In the genomic region with DNA sequence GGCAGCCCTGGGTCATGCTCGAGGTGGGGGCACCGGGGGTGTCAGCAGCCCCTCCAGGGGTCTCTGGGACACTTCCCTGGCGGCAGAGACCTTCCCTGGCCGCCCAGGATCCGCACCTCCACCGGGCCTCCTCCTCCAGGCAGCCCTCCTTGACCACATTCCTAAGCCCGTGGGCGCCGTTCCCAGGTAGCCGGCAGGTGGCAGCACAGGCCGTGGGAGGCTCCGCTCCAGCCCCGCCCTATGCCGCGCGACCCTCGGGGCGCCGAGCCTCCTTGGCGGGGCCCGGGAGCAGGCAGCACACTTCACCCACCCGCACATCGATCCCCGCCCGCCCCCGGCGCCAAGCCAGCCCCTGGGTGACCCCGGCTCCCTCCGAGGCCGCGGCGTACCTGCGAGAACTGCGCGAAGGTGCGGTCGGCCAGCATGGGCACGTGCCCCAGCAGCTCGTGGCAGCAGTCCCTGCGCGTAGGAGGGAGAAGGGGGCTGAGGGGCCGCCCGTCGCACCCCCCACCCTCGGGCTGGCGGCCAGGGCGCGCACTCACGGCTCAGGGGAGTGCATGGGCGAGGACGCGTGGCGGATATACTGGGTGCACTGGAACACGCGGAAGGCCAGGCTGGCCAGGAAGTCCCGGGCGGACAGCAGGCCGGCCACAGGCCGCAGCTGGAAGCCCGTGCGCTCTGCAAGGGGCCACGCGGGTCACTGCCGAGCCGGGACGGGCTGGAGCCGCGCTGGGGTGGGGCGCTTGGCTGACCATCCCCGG, we compare ENCODE assay signal across 9 cellular contexts. TPM values are rescaled to one million over a fixed set of nuclear protein-coding genes. Genes with fewer than 3 reads are reported as not detected.
DNase-seq lines count a peak whose midpoint lies in the region; ATAC-seq, FAIRE-seq and TF ChIP-seq lines count a peak whose summit lies in the region.
"Had no signal": no experiment of that assay in that cellular context is flagged by ENCODE, and none has a peak within 500 bp of the region (broad histone marks: within the 10 kb centered on the region; RNA-seq: fewer than 3 reads in every experiment).

No MANE protein-coding gene starts in this region.

- no peaks in the 10 kb centered on the region for H3K36me3 ChIP-seq in bronchial epithelial cell (ENCODE audit: control insufficient read depth, insufficient read depth, low read length)
- H3K36me3 ChIP-seq in upper lobe of right lung: no peaks in the 10 kb centered on the region

- TF ChIP-seq CTCF in GM12873 (IDR thresholded peaks at IDR 0.05; ENCODE audit: insufficient read depth, low read depth, low read length, missing control alignments): peak; percentile 61
- TF ChIP-seq CTCF in bronchial epithelial cell (IDR thresholded peaks at IDR 0.05; ENCODE audit: insufficient read depth, low read length, severe bottlenecking): peak; percentile 78
- TF ChIP-seq CTCF in mesothelial cell of epicardium (IDR thresholded peaks at IDR 0.05; ENCODE audit: unreplicated experiment): peak; percentile 66
- TF ChIP-seq CTCF in upper lobe of right lung (IDR thresholded peaks at IDR 0.05): peak; percentile 59

- no peaks in the 10 kb centered on the region for H3K9me3 ChIP-seq in upper lobe of right lung

- H3K27ac ChIP-seq in upper lobe of right lung: no peak overlapping the region

- H3K36me3 Mint-ChIP-seq in T-cell (no peaks in the 10 kb centered on the region), mesothelial cell of epicardium (no peaks in the 10 kb centered on the region)

- H3K4me1 Mint-ChIP-seq in T-cell (no peaks in the 10 kb centered on the region), mesothelial cell of epicardium (no peaks in the 10 kb centered on the region)

- peak; percentile 54 to 77 (median 58) for ATAC-seq in T-cell (replicated peaks in 1 of 4)
- ATAC-seq in upper lobe of right lung: peak; percentile 55

- H3K27me3 Mint-ChIP-seq in T-cell (peaks cover 0 to 4% of the 10 kb centered on the region in 2 donors), mesothelial cell of epicardium (ENCODE audit: low read depth) (peaks cover 2% of the 10 kb centered on the region)

- H3K27me3 ChIP-seq in bronchial epithelial cell (ENCODE audit: control insufficient read depth, insufficient read depth, low read length): no peaks in the 10 kb centered on the region
- H3K27me3 ChIP-seq in upper lobe of right lung: peaks cover 45% of the 10 kb centered on the region

- CTCF ChIA-PET in T-cell (lab: Charles Lee): no interaction called here

- peak in 23 of 34 experiments; percentile 6 to 45 (median 26) for DNase-seq in T-cell
- no peak for DNase-seq in bronchial epithelial cell (ENCODE audit: low read depth)
- DNase-seq in mesothelial cell of epicardium (ENCODE audit: low spot score in 2 of 2, unreplicated experiment in 2 of 2): peak in 1 of 2 experiments; percentile 67
- no peak for DNase-seq in upper lobe of right lung
- DNase-seq in AML-193 (lab: John Stamatoyannopoulos, UW): no peak
- no peak for DNase-seq in NCI-H187 treated with DMSO at 0.1 percent for 48 hours (lab: John Stamatoyannopoulos, UW)
- no peak for DNase-seq in GM19238 (ENCODE audit: insufficient read length, low spot score)

- H3K4me3 ChIP-seq in bronchial epithelial cell (ENCODE audit: low read depth, low read length) (peak overlapping the region; percentile 20), upper lobe of right lung (peak overlapping the region; percentile 11)

- FAIRE-seq in bronchial epithelial cell (lab: Jason Lieb, UNC): no peak

- H3K4me3 Mint-ChIP-seq in T-cell (no peak overlapping the region), mesothelial cell of epicardium (no peak overlapping the region)

- POLR2A ChIA-PET in T-cell (lab: Charles Lee): no interaction called here

- intact Hi-C loops in upper lobe of right lung (cut with DNase I): no loop called here

- no peak overlapping the region for H3K27ac Mint-ChIP-seq in T-cell
- H3K27ac Mint-ChIP-seq in mesothelial cell of epicardium: no peak overlapping the region

- H3K9me3 Mint-ChIP-seq in T-cell (no peaks in the 10 kb centered on the region), mesothelial cell of epicardium (no peaks in the 10 kb centered on the region)

- peaks cover 3% of the 10 kb centered on the region for H3K4me1 ChIP-seq in upper lobe of right lung

RNA-seq across cellular contexts. Expression of gene INS, which starts 5.3 kb away (rescaled TPM):
- total RNA-seq in T-cell (under 1 TPM in 2 of 5 donors, not detected in 3; 0.53 to 0.82 TPM), bronchial epithelial cell (not detected in 2 replicates), mesothelial cell of epicardium (not detected in 3 replicates), upper lobe of right lung (not detected)
- total RNA-seq: M059J had no signal

RNA-seq across cellular contexts. Expression of gene TH, which starts 5.3 kb away (rescaled TPM):
- not detected for total RNA-seq in T-cell
- under 0.01 and 0.13 TPM in 2 replicates for total RNA-seq in bronchial epithelial cell
- 0.77 to 1.4 TPM (median 1.1 TPM) in 3 replicates for total RNA-seq in mesothelial cell of epicardium
- not detected for total RNA-seq in upper lobe of right lung

RNA-seq across cellular contexts. Expression of gene IGF2, which starts 27.1 kb away (rescaled TPM):
- total RNA-seq in T-cell (under 1 TPM in 4 of 5 donors, not detected in 1; 0.30 to 0.98 (median 0.60) TPM), bronchial epithelial cell (1.0 and 6.6 TPM in 2 replicates), mesothelial cell of epicardium (3,009 to 3,275 TPM (median 3,171 TPM) in 3 replicates), upper lobe of right lung (8.8 TPM)

Comparison
In these comparisons a context has a peak if more than half of its experiments do, and no peak if none do; other contexts are left out.
1. DNase-seq: peak in T-cell (23 of 34); none in bronchial epithelial cell (single experiment), upper lobe of right lung (single experiment), AML-193 (0 of 2), NCI-H187 treated with DMSO at 0.1 percent for 48 hours (single experiment) and GM19238 (single experiment).
2. RNA of gene IGF2, which starts 27.1 kb away (total RNA-seq): 3,009 to 3,275 TPM in mesothelial cell of epicardium; 8.8 TPM in upper lobe of right lung (single experiment), 1.0 to 6.6 TPM in bronchial epithelial cell and 0.30 to 0.98 TPM in T-cell; every median in the first group is over 100 times any median in the second.
3. Peak in every context shown above with its lines, with median percentiles within 50 percentile points of each other: CTCF ChIP-seq.